Comparison of ENCODE assay signal across 8 cellular contexts in the genomic region with DNA sequence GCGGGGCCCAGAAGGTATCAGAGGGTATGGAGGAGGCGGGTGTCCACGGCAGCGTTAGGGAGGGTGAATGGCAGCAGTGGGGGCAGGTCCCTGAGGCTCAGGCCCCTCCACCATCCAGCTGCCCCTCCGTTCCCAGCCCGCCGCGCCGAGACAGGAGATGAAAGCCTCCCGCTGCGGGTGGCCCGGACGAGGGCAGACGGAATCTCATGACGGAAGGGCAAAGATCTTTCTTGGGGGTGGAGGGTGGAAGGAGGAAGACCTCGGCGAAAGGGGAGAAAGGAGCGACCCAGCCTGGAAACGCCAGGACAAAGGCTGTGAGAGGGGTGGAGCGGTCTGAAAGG. TPM values are rescaled to one million over a fixed set of nuclear protein-coding genes. Genes with fewer than 3 reads are reported as not detected.
A peak's percentile ranks its signal among the peaks of the same experiment; 100 is the strongest.
DNase-seq lines count a peak whose midpoint lies in the region; ATAC-seq and TF ChIP-seq lines count a peak whose summit lies in the region.

No MANE protein-coding gene starts in this region.

- ATAC-seq in GM19023 (IDR thresholded peaks at IDR 0.05; ENCODE audit: unreplicated experiment) (peak; percentile 32), HG03175 (IDR thresholded peaks at IDR 0.05; ENCODE audit: unreplicated experiment) (peak; percentile 28), T-helper 17 cell (peak; percentile 47), natural killer cell (peak; percentile 34 to 60 (median 60))
- ATAC-seq in effector memory CD8-positive, alpha-beta T cell (replicated peaks): peak; percentile 31

- H3K4me3 Mint-ChIP-seq in T-helper 17 cell (peak overlapping the region; percentile 99), natural killer cell (peak overlapping the region; percentile 93)
- H3K4me3 Mint-ChIP-seq in effector memory CD8-positive, alpha-beta T cell: peak overlapping the region; percentile 99

- H3K27ac Mint-ChIP-seq in T-helper 17 cell (peak overlapping the region; percentile 93), natural killer cell (peak overlapping the region; percentile 86 to 99)
- peak overlapping the region; percentile 99 for H3K27ac Mint-ChIP-seq in effector memory CD8-positive, alpha-beta T cell

- H3K36me3 Mint-ChIP-seq in T-helper 17 cell (ENCODE audit: low read depth): no peaks in the 10 kb centered on the region
- peaks cover 24% of the 10 kb centered on the region for H3K36me3 Mint-ChIP-seq in effector memory CD8-positive, alpha-beta T cell (ENCODE audit: insufficient read depth)
- H3K36me3 Mint-ChIP-seq in natural killer cell: no peaks in the 10 kb centered on the region

- DNase-seq in AG10803 (ENCODE audit: low read depth) (no peak), T-helper 17 cell (peak in 1 of 3 donors; percentile 39), natural killer cell (no peak), NCI-H524 treated with DMSO at 0.1 percent for 48 hours (lab: John Stamatoyannopoulos, UW) (no peak), glomerular visceral epithelial cell (ENCODE audit: extremely low spot score) (no peak)
- peak; percentile 46 to 60 (median 47) for DNase-seq in effector memory CD8-positive, alpha-beta T cell

- peaks cover 43% of the 10 kb centered on the region for H3K4me1 Mint-ChIP-seq in T-helper 17 cell
- peaks cover 42 to 59% of the 10 kb centered on the region in 2 donors for H3K4me1 Mint-ChIP-seq in effector memory CD8-positive, alpha-beta T cell (ENCODE audit: low read depth in 2 of 2)
- H3K4me1 Mint-ChIP-seq in natural killer cell: peaks cover 50 to 58% of the 10 kb centered on the region in 2 donors

- no peak for TF ChIP-seq CTCF in AG10803 (conservative IDR thresholded peaks at IDR 0.05; ENCODE audit: low read length)
- TF ChIP-seq CTCF in natural killer cell (IDR thresholded peaks at IDR 0.05): no peak

- intact Hi-C loops in natural killer cell (cut with micrococcal nuclease): loop anchor here (10.0 kb wide), 1 partner anchor 240 kb away; a partner anchor contains a TSS

- H3K4me3 ChIP-seq in AG10803 (ENCODE audit: low read length): peak overlapping the region; percentile 92

- H3K9me3 ChIP-seq in T-helper 17 cell (ENCODE audit: control insufficient read depth, low read length, poor library complexity, severe bottlenecking): no peaks in the 10 kb centered on the region

- H3K9me3 Mint-ChIP-seq in effector memory CD8-positive, alpha-beta T cell: no peaks in the 10 kb centered on the region
- no peaks in the 10 kb centered on the region for H3K9me3 Mint-ChIP-seq in natural killer cell

- no peaks in the 10 kb centered on the region for H3K27me3 Mint-ChIP-seq in T-helper 17 cell
- no peaks in the 10 kb centered on the region for H3K27me3 Mint-ChIP-seq in effector memory CD8-positive, alpha-beta T cell
- no peaks in the 10 kb centered on the region for H3K27me3 Mint-ChIP-seq in natural killer cell (ENCODE audit: low read depth in 2 of 2)

RNA-seq across cellular contexts. Expression of a gene that starts 0.4 kb away (rescaled TPM):
- total RNA-seq in T-helper 17 cell: 100 to 1,000 TPM; 136 TPM
- 100 to 1,000 TPM in 1 of 3 donors, 10 to 100 TPM in 2; 72.4 to 102 (median 81.3) TPM for total RNA-seq in natural killer cell

RNA-seq across cellular contexts. Expression of a gene that starts 14.6 kb away (rescaled TPM):
- 10 to 100 TPM; 22.9 to 49.5 TPM for total RNA-seq in T-helper 17 cell
- 10 to 100 TPM; 25.0 to 37.3 (median 29.3) TPM for total RNA-seq in natural killer cell

RNA-seq across cellular contexts. Expression of a gene that starts 14.7 kb away (rescaled TPM):
- 1 to 10 TPM in 1 of 2 donors, under 1 TPM in 1; 0.83 to 1.6 TPM for total RNA-seq in T-helper 17 cell
- total RNA-seq in natural killer cell: under 1 TPM; 0.28 to 0.70 (median 0.40) TPM

RNA-seq across cellular contexts. Expression of a gene that starts 27.9 kb away (rescaled TPM):
- total RNA-seq in T-helper 17 cell: 10 to 100 TPM; 14.3 to 15.3 TPM
- total RNA-seq in natural killer cell: 10 to 100 TPM in 1 of 3 donors, 1 to 10 TPM in 2; 6.7 to 10.6 (median 8.6) TPM

Comparison
In these comparisons a context has a peak if more than half of its experiments do, and no peak if none do; other contexts are left out.
1. DNase-seq: peak in effector memory CD8-positive, alpha-beta T cell (3 of 3); none in AG10803 (single experiment), natural killer cell (single experiment), NCI-H524 treated with DMSO at 0.1 percent for 48 hours (single experiment) and glomerular visceral epithelial cell (single experiment).
2. Peak in every context shown above with its lines, with median percentiles within 50 percentile points of each other: ATAC-seq, H3K27ac Mint-ChIP-seq and H3K4me3 Mint-ChIP-seq.